Comparison of ENCODE assay signal across 15 cellular contexts in genomic region chr5:172065431-172066065, GRCh38. TPM values are rescaled to one million over a fixed set of nuclear protein-coding genes. Genes with fewer than 3 reads are reported as not detected.
DNase-seq lines count a peak whose midpoint lies in the region; ATAC-seq and TF ChIP-seq lines count a peak whose summit lies in the region.
"Had no signal": no experiment of that assay in that cellular context is flagged by ENCODE, and none has a peak within 500 bp of the region (broad histone marks: within the 10 kb centered on the region; RNA-seq: fewer than 3 reads in every experiment).

No MANE protein-coding gene starts in this region.

- POLR2A ChIA-PET in activated CD8-positive, alpha-beta T cell treated with anti-CD3 and anti-CD28 coated beads, Interleukin-2, amount 10 ng/mL, durations not matched to agents 7 days and 5 days (lab: Charles Lee) = interaction anchor here (0.5 to 2.1 kb wide), 5 partner anchors 8 to 120 kb away, joined by 3 to 6 read pairs (median 4); partner anchors contain the start of gene FBXW11

- peaks cover 73% of the 10 kb centered on the region for H3K36me3 Mint-ChIP-seq in activated CD8-positive, alpha-beta memory T cell treated with anti-CD3 and anti-CD28 coated beads, Interleukin-2, amount 10 ng/mL, durations not matched to agents 7 days and 5 days
- H3K36me3 Mint-ChIP-seq in activated CD8-positive, alpha-beta T cell treated with anti-CD3 and anti-CD28 coated beads, Interleukin-2, amount 10 ng/mL, durations not matched to agents 7 days and 5 days (ENCODE audit: low read depth) = peaks cover 81% of the 10 kb centered on the region
- H3K36me3 Mint-ChIP-seq in stimulated activated effector memory CD8-positive, alpha-beta T cell treated with anti-CD3 and anti-CD28 coated beads, Interleukin-12 subunit alpha, Interleukin-12 subunit beta, amount 100 ng/mL, for 72 hours = peaks cover 100% of the 10 kb centered on the region

- CTCF ChIA-PET in activated CD8-positive, alpha-beta memory T cell treated with anti-CD3 and anti-CD28 coated beads, Interleukin-2, amount 10 ng/mL, durations not matched to agents 7 days and 5 days (lab: Charles Lee) = interaction anchor here (0.7 to 3.1 kb wide), 5 partner anchors 47 to 228 kb away, joined by 4 to 23 read pairs (median 5); partner anchors contain the start of gene STK10
- CTCF ChIA-PET in activated CD8-positive, alpha-beta T cell treated with anti-CD3 and anti-CD28 coated beads, Interleukin-2, amount 10 ng/mL, durations not matched to agents 7 days and 5 days (lab: Charles Lee) = interaction anchor here (0.7 to 3.2 kb wide), 4 partner anchors 122 to 218 kb away, joined by 3 to 21 read pairs (median 6); partner anchors contain the start of genes STK10 and UBTD2

- peak overlapping the region; percentile 78 for H3K27ac Mint-ChIP-seq in activated CD8-positive, alpha-beta memory T cell treated with anti-CD3 and anti-CD28 coated beads, Interleukin-2, amount 10 ng/mL, durations not matched to agents 7 days and 5 days
- H3K27ac Mint-ChIP-seq in activated CD8-positive, alpha-beta T cell treated with anti-CD3 and anti-CD28 coated beads, Interleukin-2, amount 10 ng/mL, durations not matched to agents 7 days and 5 days = peak overlapping the region; percentile 82
- H3K27ac Mint-ChIP-seq in stimulated activated effector memory CD8-positive, alpha-beta T cell treated with anti-CD3 and anti-CD28 coated beads, Interleukin-12 subunit alpha, Interleukin-12 subunit beta, amount 100 ng/mL, for 72 hours = peak overlapping the region; percentile 86

- no peak overlapping the region for H3K4me3 ChIP-seq in right atrium auricular region

- no peak for TF ChIP-seq CTCF in right atrium auricular region (IDR thresholded peaks at IDR 0.05)

- no peak for ATAC-seq in activated CD8-positive, alpha-beta memory T cell treated with anti-CD3 and anti-CD28 coated beads, Interleukin-2, amount 10 ng/mL, durations not matched to agents 7 days and 5 days
- no peak for ATAC-seq in activated CD8-positive, alpha-beta T cell treated with anti-CD3 and anti-CD28 coated beads, Interleukin-2, amount 10 ng/mL, durations not matched to agents 7 days and 5 days
- ATAC-seq in stimulated activated effector memory CD8-positive, alpha-beta T cell treated with anti-CD3 and anti-CD28 coated beads, Interleukin-12 subunit alpha, Interleukin-12 subunit beta, amount 100 ng/mL, for 72 hours = no peak
- no peak for ATAC-seq in GM21717 (IDR thresholded peaks at IDR 0.05; ENCODE audit: unreplicated experiment)
- ATAC-seq: right cardiac atrium had no signal

- no peak overlapping the region for H3K4me3 Mint-ChIP-seq in activated CD8-positive, alpha-beta memory T cell treated with anti-CD3 and anti-CD28 coated beads, Interleukin-2, amount 10 ng/mL, durations not matched to agents 7 days and 5 days
- peak overlapping the region; percentile 61 for H3K4me3 Mint-ChIP-seq in activated CD8-positive, alpha-beta T cell treated with anti-CD3 and anti-CD28 coated beads, Interleukin-2, amount 10 ng/mL, durations not matched to agents 7 days and 5 days
- peak overlapping the region; percentile 55 for H3K4me3 Mint-ChIP-seq in stimulated activated effector memory CD8-positive, alpha-beta T cell treated with anti-CD3 and anti-CD28 coated beads, Interleukin-12 subunit alpha, Interleukin-12 subunit beta, amount 100 ng/mL, for 72 hours
- H3K4me3 Mint-ChIP-seq: type B pancreatic cell had no signal

- no peaks in the 10 kb centered on the region for H3K27me3 Mint-ChIP-seq in activated CD8-positive, alpha-beta memory T cell treated with anti-CD3 and anti-CD28 coated beads, Interleukin-2, amount 10 ng/mL, durations not matched to agents 7 days and 5 days
- no peaks in the 10 kb centered on the region for H3K27me3 Mint-ChIP-seq in activated CD8-positive, alpha-beta T cell treated with anti-CD3 and anti-CD28 coated beads, Interleukin-2, amount 10 ng/mL, durations not matched to agents 7 days and 5 days (ENCODE audit: low read depth)
- H3K27me3 Mint-ChIP-seq: type B pancreatic cell had no signal

- no peaks in the 10 kb centered on the region for H3K27me3 ChIP-seq in right atrium auricular region

- no peaks in the 10 kb centered on the region for H3K9me3 Mint-ChIP-seq in activated CD8-positive, alpha-beta memory T cell treated with anti-CD3 and anti-CD28 coated beads, Interleukin-2, amount 10 ng/mL, durations not matched to agents 7 days and 5 days (ENCODE audit: low read depth)
- no peaks in the 10 kb centered on the region for H3K9me3 Mint-ChIP-seq in activated CD8-positive, alpha-beta T cell treated with anti-CD3 and anti-CD28 coated beads, Interleukin-2, amount 10 ng/mL, durations not matched to agents 7 days and 5 days (ENCODE audit: insufficient read depth)
- no peaks in the 10 kb centered on the region for H3K9me3 Mint-ChIP-seq in stimulated activated effector memory CD8-positive, alpha-beta T cell treated with anti-CD3 and anti-CD28 coated beads, Interleukin-12 subunit alpha, Interleukin-12 subunit beta, amount 100 ng/mL, for 72 hours
- H3K9me3 Mint-ChIP-seq: type B pancreatic cell had no signal

- H3K27ac ChIP-seq in right atrium auricular region = no peak overlapping the region

- H3K4me1 ChIP-seq in right atrium auricular region = no peaks in the 10 kb centered on the region

- peaks cover 16% of the 10 kb centered on the region for H3K36me3 ChIP-seq in right atrium auricular region

- peaks cover 42% of the 10 kb centered on the region for H3K4me1 Mint-ChIP-seq in activated CD8-positive, alpha-beta memory T cell treated with anti-CD3 and anti-CD28 coated beads, Interleukin-2, amount 10 ng/mL, durations not matched to agents 7 days and 5 days
- peaks cover 59% of the 10 kb centered on the region for H3K4me1 Mint-ChIP-seq in activated CD8-positive, alpha-beta T cell treated with anti-CD3 and anti-CD28 coated beads, Interleukin-2, amount 10 ng/mL, durations not matched to agents 7 days and 5 days (ENCODE audit: low read depth)
- peaks cover 61% of the 10 kb centered on the region for H3K4me1 Mint-ChIP-seq in stimulated activated effector memory CD8-positive, alpha-beta T cell treated with anti-CD3 and anti-CD28 coated beads, Interleukin-12 subunit alpha, Interleukin-12 subunit beta, amount 100 ng/mL, for 72 hours

- DNase-seq in activated CD8-positive, alpha-beta memory T cell treated with anti-CD3 and anti-CD28 coated beads, Interleukin-2, amount 10 ng/mL, durations not matched to agents 7 days and 5 days = no peak
- DNase-seq in activated CD8-positive, alpha-beta memory T cell treated with anti-CD3 and anti-CD28 coated beads, Interleukin-2, amount 50 U/mL, for 48 hours = no peak
- no peak for DNase-seq in activated CD8-positive, alpha-beta T cell treated with anti-CD3 and anti-CD28 coated beads, Interleukin-2, amount 10 ng/mL, durations not matched to agents 7 days and 5 days
- peak; percentile 45 for DNase-seq in fibroblast of peridontal ligament (ENCODE audit: extremely low read depth)
- no peak for DNase-seq in stimulated activated effector memory CD8-positive, alpha-beta T cell treated with anti-CD3 and anti-CD28 coated beads, Interleukin-12 subunit alpha, Interleukin-12 subunit beta, amount 100 ng/mL, for 72 hours (ENCODE audit: low spot score in 2 of 2)
- DNase-seq in right atrium auricular region (ENCODE audit: low spot score) = no peak
- DNase-seq in LoVo (ENCODE audit: low spot score) = no peak
- DNase-seq: activated CD4-positive, alpha-beta T cell treated with anti-CD3 and anti-CD28 coated beads for 1 hour; mesenchymal stem cell; NCI-H1092; NCI-H510A treated with DMSO at 0.1 percent for 48 hours; right cardiac atrium; SHP77 had no signal

- H3K9me3 ChIP-seq in right atrium auricular region = no peaks in the 10 kb centered on the region

RNA-seq across cellular contexts. Expression of gene FBXW11, which starts 59.1 kb away (rescaled TPM):
- total RNA-seq in activated CD8-positive, alpha-beta memory T cell treated with anti-CD3 and anti-CD28 coated beads, Interleukin-2, amount 10 ng/mL, durations not matched to agents 7 days and 5 days = 10 to 100 TPM; 31.2 to 50.4 TPM
- 10 to 100 TPM; 26.3 to 27.1 TPM for total RNA-seq in activated CD8-positive, alpha-beta T cell treated with anti-CD3 and anti-CD28 coated beads, Interleukin-2, amount 10 ng/mL, durations not matched to agents 7 days and 5 days
- total RNA-seq in right atrium auricular region = 10 to 100 TPM; 76.3 to 81.7 TPM
